23 cellular contexts compared by ENCODE assay signal in genomic region chr10:77486511-77486910, GRCh38.
"Had no signal": no experiment of that assay in that cellular context is flagged by ENCODE, and none has a peak within 500 bp of the region (broad histone marks: within the 10 kb centered on the region; RNA-seq: fewer than 3 reads in every experiment).

No MANE protein-coding gene starts in this region.

- H3K27ac ChIP-seq: ovary, right atrium auricular region, tibial nerve, upper lobe of left lung, vagina had no signal

- H3K9me3 ChIP-seq: mucosa of descending colon, ovary, right atrium auricular region, right lobe of liver, tibial nerve, upper lobe of left lung, vagina had no signal

- H3K4me2 ChIP-seq: smooth muscle cell had no signal

- DNase-seq: hippocampal formation; kidney glomerular epithelial cell; left cardiac atrium; midbrain; mucosa of descending colon; naive thymus-derived CD4-positive, alpha-beta T cell; ovary; stimulated activated CD4-positive, alpha-beta T cell treated with anti-CD3 and anti-CD28 coated beads, Interleukin-1b, Interleukin-23, amount 100 ng/mL, for 48 hours; stimulated activated CD4-positive, alpha-beta T cell treated with anti-CD3 and anti-CD28 coated beads, Interleukin-2, amount 100 ng/mL, for 48 hours; stimulated activated CD4-positive, alpha-beta T cell treated with anti-CD3 and anti-CD28 coated beads, Interleukin-4, amount 100 ng/mL, for 4 hours; stimulated activated CD8-positive, alpha-beta memory T cell treated with anti-CD3 and anti-CD28 coated beads, Interleukin-4, amount 100 ng/mL, for 48 hours; stimulated activated naive CD4-positive, alpha-beta T cell treated with Interleukin-2 at 50 U/mL for 16 hours; stimulated activated naive CD8-positive, alpha-beta T cell treated with anti-CD3 and anti-CD28 coated beads, Interleukin-15, amount 100 ng/mL, for 72 hours; substantia nigra; upper lobe of left lung had no signal

- H3K4me3 ChIP-seq: lung, mucosa of descending colon, ovary, right atrium auricular region, right lobe of liver, smooth muscle cell, tibial nerve, upper lobe of left lung, vagina had no signal

- ATAC-seq: left cardiac atrium; naive thymus-derived CD4-positive, alpha-beta T cell; natural killer cell treated with Interleukin-12 subunit alpha and Interleukin-12 subunit beta and Interleukin-15 and Interleukin-18, amount 100 ng/mL, for 72 hours; stimulated activated memory B cell treated with anti-CD40 and anti-IgM and Interleukin-4, amounts not matched to agents 10 μg/mL and 1 μg/mL and 100 μg/mL, for 72 hours; stimulated activated naive CD8-positive, alpha-beta T cell treated with anti-CD3 and anti-CD28 coated beads, Interleukin-15, amount 100 ng/mL, for 72 hours had no signal

- H3K27me3 ChIP-seq: ovary, right atrium auricular region, right lobe of liver, tibial nerve, upper lobe of left lung, vagina had no signal

- H3K36me3 ChIP-seq: ovary, right atrium auricular region, right lobe of liver, tibial nerve, upper lobe of left lung, vagina had no signal

- H3K4me1 ChIP-seq: tibial nerve, upper lobe of left lung, vagina had no signal
